Comparison of ENCODE assay signal across 23 cellular contexts in the genomic region with DNA sequence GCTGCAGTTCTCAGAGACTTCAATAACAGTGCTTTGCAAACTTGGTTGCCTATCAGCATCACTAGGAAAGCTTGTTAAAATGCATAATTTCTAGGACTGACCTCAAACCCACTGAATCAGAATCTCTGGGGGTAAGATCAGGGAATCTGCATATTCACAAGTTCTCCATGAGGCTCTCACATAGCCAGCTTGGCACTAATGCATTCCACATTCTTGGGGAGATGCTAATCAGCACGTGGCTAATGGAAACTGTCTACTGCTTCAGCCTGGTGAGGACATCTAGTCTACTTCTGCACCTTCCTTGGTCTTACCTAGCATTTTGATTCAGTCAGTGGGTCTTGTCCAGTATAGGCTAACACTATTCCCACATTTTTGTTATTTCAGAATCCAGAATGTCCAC. TPM values are rescaled to one million over a fixed set of nuclear protein-coding genes. Genes with fewer than 3 reads are reported as not detected.
DNase-seq lines count a peak whose midpoint lies in the region; ATAC-seq and TF ChIP-seq lines count a peak whose summit lies in the region.
"Had no signal": no experiment of that assay in that cellular context is flagged by ENCODE, and none has a peak within 500 bp of the region (broad histone marks: within the 10 kb centered on the region; RNA-seq: fewer than 3 reads in every experiment).

No MANE protein-coding gene starts in this region.

- peaks cover 6% of the 10 kb centered on the region; the same call in 1 of the 2 replicates for H3K9me3 Mint-ChIP-seq in WTC11
- H3K9me3 Mint-ChIP-seq: immature natural killer cell, type B pancreatic cell had no signal

- peak; percentile 40 for DNase-seq in A172 (ENCODE audit: low spot score)
- peak; percentile 56 for DNase-seq in GM04503 (ENCODE audit: low read depth)
- no peak for DNase-seq in WTC11 (ENCODE audit: low spot score)
- DNase-seq in foreskin fibroblast, result peak; percentile 35 to 50
- no peak for DNase-seq in activated naive CD4-positive, alpha-beta T cell treated with Interleukin-2 at 50 U/mL for 16 hours
- DNase-seq in activated effector memory CD4-positive, alpha-beta T cell treated with Interleukin-2 at 50 U/mL for 16 hours, result no peak
- no peak for DNase-seq in HUDEP-2 (lab: John Stamatoyannopoulos, UW; ENCODE audit: unreplicated experiment in 76 of 76)
- DNase-seq: 8988T; activated T-cell treated with anti-CD3 and anti-CD28 coated beads, Interleukin-2, amount 50 U/mL, for 48 hours; GOT3; immature natural killer cell; NCI-H1092 treated with DMSO at 0.1 percent for 48 hours; NCI-H2029 treated with DMSO at 0.1 percent for 48 hours; NCI-H446 treated with DMSO at 0.1 percent for 48 hours; NK-92 treated with Interleukin-12 subunit alpha and Interleukin-12 subunit beta, amount 100 ng/mL, for 24 hours; retina; RPMI8226; T1000 had no signal

- H3K27ac Mint-ChIP-seq in WTC11, result no peak overlapping the region
- H3K27ac Mint-ChIP-seq: activated naive CD8-positive, alpha-beta T cell; brain; immature natural killer cell; type B pancreatic cell had no signal

- no peaks in the 10 kb centered on the region for H3K36me3 Mint-ChIP-seq in WTC11

- no peak overlapping the region for H3K4me3 Mint-ChIP-seq in WTC11
- H3K4me3 Mint-ChIP-seq: activated naive CD8-positive, alpha-beta T cell; brain; CD14-positive monocyte; immature natural killer cell; type B pancreatic cell had no signal

- TF ChIP-seq CTCF in WTC11 (IDR thresholded peaks at IDR 0.05), result no peak
- no peak for TF ChIP-seq CTCF in foreskin fibroblast (IDR thresholded peaks at IDR 0.05; ENCODE audit: low read depth, low read length)

- no peak overlapping the region for H3K4me3 ChIP-seq in foreskin fibroblast (ENCODE audit: low read depth in 1 of 2, low read length in 2 of 2)

- H3K4me1 Mint-ChIP-seq in WTC11, result no peaks in the 10 kb centered on the region; the same call in 1 of the 2 replicates
- H3K4me1 Mint-ChIP-seq: immature natural killer cell had no signal

- ATAC-seq in WTC11 (0 out of 2 replicates have a peak, but pooled peaks have one; percentile 22), GM18519 (IDR thresholded peaks at IDR 0.05; ENCODE audit: low FRiP score, unreplicated experiment) (no peak)

- POLR2A ChIA-PET in WTC11 (lab: Charles Lee), result no interaction called here

- CTCF ChIA-PET in WTC11 (lab: Charles Lee), result interaction anchor here (1.2 to 1.7 kb wide), 2 partner anchors 111 to 151 kb away, joined by 4 read pairs; no protein-coding TSS in a partner anchor

- H3K27me3 Mint-ChIP-seq in WTC11 (ENCODE audit: low read depth), result no peaks in the 10 kb centered on the region
- H3K27me3 Mint-ChIP-seq: activated naive CD8-positive, alpha-beta T cell; type B pancreatic cell had no signal

TF ChIP-seq in WTC11, 78 proteins besides CTCF, POLR2A, EP300 and RAD21:
- TF ChIP-seq, protein P1, sequence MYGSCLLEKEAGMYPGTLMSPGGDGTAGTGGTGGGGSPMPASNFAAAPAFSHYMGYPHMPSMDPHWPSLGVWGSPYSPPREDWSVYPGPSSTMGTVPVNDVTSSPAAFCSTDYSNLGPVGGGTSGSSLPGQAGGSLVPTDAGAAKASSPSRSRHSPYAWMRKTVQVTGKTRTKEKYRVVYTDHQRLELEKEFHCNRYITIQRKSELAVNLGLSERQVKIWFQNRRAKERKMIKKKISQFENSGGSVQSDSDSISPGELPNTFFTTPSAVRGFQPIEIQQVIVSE (CRISPR knock-in tag; IDR thresholded peaks at IDR 0.05; ENCODE audit: borderline replicate concordance), result no peak
- TF ChIP-seq CREM (CRISPR knock-in tag; IDR thresholded peaks at IDR 0.05), result no peak
- TF ChIP-seq KAT7 (CRISPR knock-in tag; IDR thresholded peaks at IDR 0.05; ENCODE audit: borderline replicate concordance), result no peak
- TF ChIP-seq FOXK1 (CRISPR knock-in tag; IDR thresholded peaks at IDR 0.05), result no peak
- TF ChIP-seq ZNF232 (CRISPR knock-in tag; IDR thresholded peaks at IDR 0.05), result no peak
- no peak for TF ChIP-seq ZNF263 (CRISPR knock-in tag; IDR thresholded peaks at IDR 0.05; ENCODE audit: low read depth)
- TF ChIP-seq, protein P2, sequence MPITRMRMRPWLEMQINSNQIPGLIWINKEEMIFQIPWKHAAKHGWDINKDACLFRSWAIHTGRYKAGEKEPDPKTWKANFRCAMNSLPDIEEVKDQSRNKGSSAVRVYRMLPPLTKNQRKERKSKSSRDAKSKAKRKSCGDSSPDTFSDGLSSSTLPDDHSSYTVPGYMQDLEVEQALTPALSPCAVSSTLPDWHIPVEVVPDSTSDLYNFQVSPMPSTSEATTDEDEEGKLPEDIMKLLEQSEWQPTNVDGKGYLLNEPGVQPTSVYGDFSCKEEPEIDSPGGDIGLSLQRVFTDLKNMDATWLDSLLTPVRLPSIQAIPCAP (CRISPR knock-in tag; IDR thresholded peaks at IDR 0.05), result no peak
- no peak for TF ChIP-seq JUN (CRISPR knock-in tag; IDR thresholded peaks at IDR 0.05)
- no peak for TF ChIP-seq TP53 (CRISPR knock-in tag; IDR thresholded peaks at IDR 0.05)
- no peak for TF ChIP-seq RELA (CRISPR knock-in tag; IDR thresholded peaks at IDR 0.05; ENCODE audit: borderline replicate concordance)
- no peak for TF ChIP-seq SP1 (CRISPR knock-in tag; conservative IDR thresholded peaks at IDR 0.05)
- no peak for TF ChIP-seq ZNF219 (CRISPR knock-in tag; IDR thresholded peaks at IDR 0.05; ENCODE audit: borderline replicate concordance)
- TF ChIP-seq ZNF671 (CRISPR knock-in tag; IDR thresholded peaks at IDR 0.05), result no peak
- no peak for TF ChIP-seq MYBL2 (CRISPR knock-in tag; IDR thresholded peaks at IDR 0.05)
- TF ChIP-seq, protein P3, sequence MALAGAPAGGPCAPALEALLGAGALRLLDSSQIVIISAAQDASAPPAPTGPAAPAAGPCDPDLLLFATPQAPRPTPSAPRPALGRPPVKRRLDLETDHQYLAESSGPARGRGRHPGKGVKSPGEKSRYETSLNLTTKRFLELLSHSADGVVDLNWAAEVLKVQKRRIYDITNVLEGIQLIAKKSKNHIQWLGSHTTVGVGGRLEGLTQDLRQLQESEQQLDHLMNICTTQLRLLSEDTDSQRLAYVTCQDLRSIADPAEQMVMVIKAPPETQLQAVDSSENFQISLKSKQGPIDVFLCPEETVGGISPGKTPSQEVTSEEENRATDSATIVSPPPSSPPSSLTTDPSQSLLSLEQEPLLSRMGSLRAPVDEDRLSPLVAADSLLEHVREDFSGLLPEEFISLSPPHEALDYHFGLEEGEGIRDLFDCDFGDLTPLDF (CRISPR knock-in tag; IDR thresholded peaks at IDR 0.05), result no peak

RNA-seq across cellular contexts. Expression of gene RBKS, which starts 56.3 kb away (rescaled TPM):
- total RNA-seq in A172 (2014; rRNA removed; shearing (Covaris generic)), result 2.2 and 2.8 TPM in 2 replicates
- 1.2 to 1.7 TPM (median 1.6 TPM) in 3 replicates for total RNA-seq in WTC11 (2021)

RNA-seq across cellular contexts. Expression of gene BABAM2, which starts 56.6 kb away (rescaled TPM):
- total RNA-seq in A172 (2014; rRNA removed; shearing (Covaris generic)), result 36.0 and 36.5 TPM in 2 replicates
- 16.5 to 21.5 TPM (median 21.0 TPM) in 3 replicates for total RNA-seq in WTC11 (2021)

Comparison
In these comparisons a context has a peak if more than half of its experiments do, and no peak if none do; other contexts are left out.
1. DNase-seq: peak in A172 (single experiment), GM04503 (single experiment) and foreskin fibroblast (2 of 2); none in WTC11 (single experiment), activated naive CD4-positive, alpha-beta T cell treated with Interleukin-2 at 50 U/mL for 16 hours (single experiment), activated effector memory CD4-positive, alpha-beta T cell treated with Interleukin-2 at 50 U/mL for 16 hours (single experiment) and HUDEP-2 (0 of 76).